8 cellular contexts compared by ENCODE assay signal in genomic region chr10:16817125-16818019, GRCh38. TPM values are rescaled to one million over a fixed set of nuclear protein-coding genes. Genes with fewer than 3 reads are reported as not detected.
A peak's percentile ranks its signal among the peaks of the same experiment; 100 is the strongest.
DNase-seq lines count a peak whose midpoint lies in the region; ATAC-seq and TF ChIP-seq lines count a peak whose summit lies in the region.

RSU1 (minus strand) TSS chr10:16817424; CDS start chr10:16817081, 343 bp downstream.

- peaks cover 8% of the 10 kb centered on the region; the same call in 1 of the 2 replicates for H3K4me1 ChIP-seq in PC-3 (ENCODE audit: insufficient read depth, low read length)
- peaks cover 44% of the 10 kb centered on the region for H3K4me1 ChIP-seq in mononuclear cell (ENCODE audit: insufficient read depth, low read length)

- no peaks in the 10 kb centered on the region for H3K36me3 ChIP-seq in PC-3 (ENCODE audit: low read depth, low read length)

- H3K4me3 ChIP-seq in PC-3 (ENCODE audit: low read length) (peak within 1 kb of the TSS; percentile 91), epithelial cell of esophagus (ENCODE audit: low read length) (peak within 1 kb of the TSS; percentile 91), mononuclear cell (ENCODE audit: low read length) (peak within 1 kb of the TSS; percentile 47)

- POLR2A ChIA-PET in PC-3 (lab: Charles Lee; ENCODE audit: unreplicated experiment), result interaction anchor here (0.5 to 0.7 kb wide), 7 partner anchors 8 to 826 kb away, joined by 3 to 4 read pairs (median 3); partner anchors contain the start of genes STAM and TRDMT1

- H4K20me1 ChIP-seq in PC-3 (ENCODE audit: low read length), result no peaks in the 10 kb centered on the region

- H3K9me3 ChIP-seq in PC-3 (ENCODE audit: low read length) (no peaks in the 10 kb centered on the region), mononuclear cell (ENCODE audit: low read depth, low read length) (peaks cover 3% of the 10 kb centered on the region)

- H3K9me2 ChIP-seq in PC-3 (replicated peaks; ENCODE audit: low read length), result no peaks in the 10 kb centered on the region

- peak within 1 kb of the TSS; percentile 87 for H3K4me2 ChIP-seq in PC-3 (ENCODE audit: low read length)

- H3K9ac ChIP-seq in PC-3 (ENCODE audit: low read length), result peak within 1 kb of the TSS; percentile 86

- H3F3A ChIP-seq in PC-3 (ENCODE audit: low read length, unreplicated experiment), result no peaks in the 10 kb centered on the region

- H2AFZ ChIP-seq in PC-3 (ENCODE audit: low read length), result peak within 1 kb of the TSS; percentile 81

- TF ChIP-seq CTCF in PC-3 (conservative IDR thresholded peaks at IDR 0.05; ENCODE audit: low read depth, low read length) (no peak), epithelial cell of esophagus (IDR thresholded peaks at IDR 0.05; ENCODE audit: insufficient read depth, low read depth, low read length, missing control alignments) (no peak)

- H3K27ac ChIP-seq in PC-3 (ENCODE audit: low read length), result peak within 1 kb of the TSS; percentile 71

- ATAC-seq in GM21576 (IDR thresholded peaks at IDR 0.05; ENCODE audit: unreplicated experiment), result peak; percentile 98
- peak; percentile 95 for ATAC-seq in PC-3

- H3K27me3 ChIP-seq in PC-3 (ENCODE audit: low read length) (no peaks in the 10 kb centered on the region), mononuclear cell (ENCODE audit: insufficient read depth, low read length) (no peaks in the 10 kb centered on the region)

- peak; percentile 99 for DNase-seq in DMS114 treated with DMSO at 0.1 percent for 48 hours (lab: John Stamatoyannopoulos, UW; ENCODE audit: unreplicated experiment)
- DNase-seq in PC-3, result peak; percentile 94
- DNase-seq in activated T-cell treated with anti-CD3 and anti-CD28 coated beads for 48 hours (ENCODE audit: low read depth), result peak; percentile 99
- DNase-seq in epithelial cell of esophagus (ENCODE audit: low read depth), result peak; percentile 100
- DNase-seq in stimulated activated CD8-positive, alpha-beta memory T cell treated with anti-CD3 and anti-CD28 coated beads, Interleukin-4, amount 100 ng/mL, for 1 hour (ENCODE audit: low read depth in 2 of 2, low spot score in 1 of 2), result peak; percentile 99 to 100

- TF ChIP-seq RAD21 in Ishikawa (IDR thresholded peaks at IDR 0.05; ENCODE audit: low read depth), result no peak

- TF ChIP-seq EP300 in Ishikawa (IDR thresholded peaks at IDR 0.05; ENCODE audit: borderline replicate concordance), result no peak

- intact Hi-C loops in PC-3 (cut with micrococcal nuclease), result loop anchor here (2.0 kb wide), 1 partner anchor 381 kb away; the partner anchor contains the start of gene PTER

- CTCF ChIA-PET in PC-3 (lab: Charles Lee), result no interaction called here

- no TSS peak for BruUV-seq in PC-3 (replicated peaks; lab: Mats Ljungman, UMichigan)

- H3K79me2 ChIP-seq in PC-3 (ENCODE audit: low read length), result peaks cover 34% of the 10 kb centered on the region

TF ChIP-seq in Ishikawa, 13 proteins besides CTCF, POLR2A, EP300 and RAD21:
- TF ChIP-seq NFIC (IDR thresholded peaks at IDR 0.05) (no peak), ZBTB7A (IDR thresholded peaks at IDR 0.05; ENCODE audit: low read depth) (no peak), YY1 (IDR thresholded peaks at IDR 0.05; ENCODE audit: low read depth) (no peak), MAX (IDR thresholded peaks at IDR 0.05) (peak; percentile 67; the same call in 1 of the 2 replicates), CREB1 (IDR thresholded peaks at IDR 0.05; ENCODE audit: low read depth) (no peak), TEAD4 (IDR thresholded peaks at IDR 0.05) (no peak), USF1 (IDR thresholded peaks at IDR 0.05) (peak; percentile 54; the same call in 1 of the 2 replicates), EGR1 (IDR thresholded peaks at IDR 0.05) (no peak), CEBPB (IDR thresholded peaks at IDR 0.05) (peak; percentile 97), TCF12 (IDR thresholded peaks at IDR 0.05; ENCODE audit: low read depth) (no peak), REST (IDR thresholded peaks at IDR 0.05; ENCODE audit: low read depth) (no peak), TAF1 (IDR thresholded peaks at IDR 0.05; ENCODE audit: low read depth) (peak; percentile 51), FOXM1 (IDR thresholded peaks at IDR 0.05; ENCODE audit: borderline replicate concordance, low read depth) (no peak)
TF ChIP-seq in Ishikawa: peak in this region for 4.

RNA-seq across cellular contexts. Expression of gene RSU1, which starts in this region (rescaled TPM):
- total RNA-seq in PC-3 (2014; rRNA removed) (21.2 and 26.0 TPM in 2 replicates), mononuclear cell (80.0 TPM)

Comparison
In these comparisons a context has a peak if more than half of its experiments do, and no peak if none do; other contexts are left out.
1. Peak in every context shown above with its lines: DNase-seq, ATAC-seq, H3K4me3 ChIP-seq and H3K27ac ChIP-seq.